30 cellular contexts compared by ENCODE assay signal in the genomic region with DNA sequence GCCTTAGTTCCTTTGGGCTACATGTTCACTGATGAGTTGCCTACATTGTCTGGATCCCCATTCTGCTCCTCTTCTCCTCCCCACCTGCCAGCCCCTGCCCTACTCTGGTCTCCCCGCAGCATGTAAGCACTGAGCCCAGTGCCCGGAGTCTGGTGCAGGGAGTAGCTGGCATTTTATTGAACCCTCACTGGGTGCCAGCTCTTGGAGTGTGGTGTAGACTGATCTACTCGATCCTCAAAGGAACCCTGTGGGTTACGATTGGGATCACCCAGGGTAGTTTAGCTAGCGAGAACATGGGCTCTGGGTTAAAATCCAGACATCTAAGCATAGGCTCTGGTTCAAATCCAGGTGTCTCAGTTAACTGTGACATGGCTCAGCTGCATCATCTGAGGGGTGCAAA. TPM values are rescaled to one million over a fixed set of nuclear protein-coding genes. Genes with fewer than 3 reads are reported as not detected.
"Had no signal": no experiment of that assay in that cellular context is flagged by ENCODE, and none has a peak within 500 bp of the region (broad histone marks: within the 10 kb centered on the region; RNA-seq: fewer than 3 reads in every experiment).

No MANE protein-coding gene starts in this region.

- H3K79me2 ChIP-seq: hepatocyte, parathyroid adenoma had no signal

- H3K4me1 Mint-ChIP-seq: naive thymus-derived CD8-positive, alpha-beta T cell had no signal

- H2AFZ ChIP-seq: hepatocyte, parathyroid adenoma had no signal

- H3K27ac Mint-ChIP-seq: stimulated activated naive CD8-positive, alpha-beta T cell treated with anti-CD3 and anti-CD28 coated beads, Interleukin-15, Interleukin-2, amounts not matched to agents 100 ng/mL and 50 ng/mL, for 24 hours had no signal

- H3K27me3 ChIP-seq: hepatocyte, right lobe of liver, suprapubic skin, tibial artery, uterus had no signal

- H3K9me3 ChIP-seq: lower lobe of right lung, psoas muscle, right lobe of liver, suprapubic skin, thoracic aorta, tibial artery, uterus had no signal

- H3K4me1 ChIP-seq: heart right ventricle, lower lobe of right lung, parathyroid adenoma, psoas muscle, tibial artery, uterus had no signal

- H3K27ac ChIP-seq: heart right ventricle, hepatocyte, lower lobe of right lung, parathyroid adenoma, psoas muscle, suprapubic skin, thoracic aorta, tibial artery, uterus had no signal

- H3K9ac ChIP-seq: parathyroid adenoma had no signal

- DNase-seq: heart right ventricle; left ventricle myocardium superior; lower lobe of right lung; mesenchymal stem cell; naive thymus-derived CD8-positive, alpha-beta T cell; nucleus accumbens; psoas muscle; stimulated activated CD4-positive, alpha-beta T cell treated with anti-CD3 and anti-CD28 coated beads, Interleukin-1b, Interleukin-23, amount 100 ng/mL, for 48 hours; stimulated activated CD4-positive, alpha-beta T cell treated with anti-CD3 and anti-CD28 coated beads, Interleukin-2, amount 100 ng/mL, for 48 hours; stimulated activated CD4-positive, alpha-beta T cell treated with anti-CD3 and anti-CD28 coated beads, Interleukin-4, amount 100 ng/mL, for 4 hours; stimulated activated naive CD4-positive, alpha-beta T cell; tibial artery; trophoblast cell; uterus had no signal

- H3K9me3 Mint-ChIP-seq: stimulated activated naive CD8-positive, alpha-beta T cell treated with anti-CD3 and anti-CD28 coated beads, Interleukin-15, Interleukin-2, amounts not matched to agents 100 ng/mL and 50 ng/mL, for 24 hours had no signal

- ATAC-seq: left ventricle myocardium superior; lower lobe of right lung; naive thymus-derived CD8-positive, alpha-beta T cell; psoas muscle had no signal

- H3K4me3 Mint-ChIP-seq: naive thymus-derived CD8-positive, alpha-beta T cell; stimulated activated naive CD8-positive, alpha-beta T cell treated with anti-CD3 and anti-CD28 coated beads, Interleukin-15, Interleukin-2, amounts not matched to agents 100 ng/mL and 50 ng/mL, for 24 hours had no signal

- H3K4me2 ChIP-seq: hepatocyte, smooth muscle cell had no signal

- H3K4me3 ChIP-seq: heart right ventricle, hepatocyte, lower lobe of right lung, psoas muscle, right lobe of liver, smooth muscle cell, suprapubic skin, thoracic aorta, tibial artery, uterus had no signal

- H3K36me3 ChIP-seq: heart right ventricle, lower lobe of right lung, right lobe of liver, suprapubic skin, thoracic aorta, tibial artery, uterus had no signal

RNA-seq across cellular contexts. Expression of a gene that starts 8.3 kb away (rescaled TPM):
- total RNA-seq: heart right ventricle; kidney epithelial cell; left ventricle myocardium superior; mammary epithelial cell; naive thymus-derived CD8-positive, alpha-beta T cell; osteoblast; posterior vena cava; psoas muscle; skeletal muscle tissue; smooth muscle cell; subcutaneous adipose tissue; thoracic aorta; ureter had no signal
- polyA plus RNA-seq: heart right ventricle; naive thymus-derived CD8-positive, alpha-beta T cell; neural cell; psoas muscle; smooth muscle cell had no signal

RNA-seq across cellular contexts. Expression of a gene that starts 35.0 kb away (rescaled TPM):
- total RNA-seq: heart right ventricle; hepatocyte; kidney epithelial cell; left ventricle myocardium superior; lower lobe of right lung; mammary epithelial cell; mucosa of gallbladder; naive thymus-derived CD8-positive, alpha-beta T cell; osteoblast; posterior vena cava; psoas muscle; right lobe of liver; skeletal muscle tissue; smooth muscle cell; subcutaneous adipose tissue; suprapubic skin; thoracic aorta; ureter; uterus had no signal
- polyA plus RNA-seq: heart right ventricle; hepatocyte; mammary epithelial cell; naive thymus-derived CD8-positive, alpha-beta T cell; neural cell; psoas muscle; smooth muscle cell had no signal

RNA-seq across cellular contexts. Expression of a gene that starts 38.4 kb away (rescaled TPM):
- total RNA-seq: heart right ventricle; kidney epithelial cell; left ventricle myocardium superior; lower lobe of right lung; mammary epithelial cell; naive thymus-derived CD8-positive, alpha-beta T cell; osteoblast; posterior vena cava; psoas muscle; skeletal muscle tissue; smooth muscle cell; subcutaneous adipose tissue; ureter; uterus had no signal
- polyA plus RNA-seq: heart right ventricle; mammary epithelial cell; naive thymus-derived CD8-positive, alpha-beta T cell; neural cell; psoas muscle; smooth muscle cell had no signal

RNA-seq across cellular contexts. Expression of a gene that starts 56.9 kb away (rescaled TPM):
- total RNA-seq: naive thymus-derived CD8-positive, alpha-beta T cell had no signal
- polyA plus RNA-seq: neural cell had no signal
